ENCODE assay signal across 9 cellular contexts in the genomic region with DNA sequence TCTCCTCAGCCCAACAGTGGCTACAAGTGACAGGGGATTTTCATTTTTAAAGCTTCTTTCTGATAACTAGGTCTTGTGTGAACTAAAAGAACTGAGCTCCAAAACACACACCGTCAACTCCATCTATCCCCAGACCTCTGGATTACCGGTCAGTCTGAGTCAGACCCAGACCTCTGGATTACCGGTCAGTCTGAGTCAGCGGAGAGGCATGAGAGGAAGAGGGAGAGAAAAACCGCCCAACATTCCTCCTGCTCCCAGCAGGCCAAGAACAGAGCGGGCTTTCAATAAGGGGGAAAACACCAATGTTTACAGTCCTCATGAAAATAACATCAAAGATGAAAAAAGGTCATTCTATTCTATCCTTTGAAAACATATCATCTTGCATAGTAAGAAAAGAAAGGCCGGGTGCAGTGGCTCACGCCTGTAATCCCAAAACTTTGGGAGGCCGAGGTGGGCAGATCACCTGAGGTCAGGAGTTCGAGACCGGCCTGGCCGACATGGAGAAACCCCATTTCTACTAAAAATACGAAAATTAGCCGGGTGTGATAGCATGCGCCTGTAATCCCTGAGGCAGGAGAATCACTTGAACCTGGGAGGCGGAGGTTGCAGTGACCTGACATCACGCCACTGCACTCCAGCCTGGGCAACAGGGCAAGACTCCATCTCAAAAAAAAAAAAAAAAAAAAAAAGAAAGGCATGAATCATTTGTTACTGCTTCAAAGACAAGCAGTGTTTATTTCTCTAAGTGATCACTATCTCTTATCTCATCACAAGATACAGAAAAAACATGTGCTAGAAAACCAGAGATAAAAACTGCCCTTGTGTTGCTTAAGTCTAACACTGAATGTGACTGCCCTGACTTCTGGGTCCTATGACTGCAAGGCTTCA. TPM values are rescaled to one million over a fixed set of nuclear protein-coding genes. Genes with fewer than 3 reads are reported as not detected.
DNase-seq lines count a peak whose midpoint lies in the region; TF ChIP-seq lines count a peak whose summit lies in the region.
"Had no signal": no experiment of that assay in that cellular context is flagged by ENCODE, and none has a peak within 500 bp of the region (broad histone marks: within the 10 kb centered on the region; RNA-seq: fewer than 3 reads in every experiment).

No MANE protein-coding gene starts in this region.

- H3K27ac Mint-ChIP-seq in CD4-positive, alpha-beta memory T cell, result peak overlapping the region; percentile 81 to 97 (median 88)

- H3K4me1 Mint-ChIP-seq in CD4-positive, alpha-beta memory T cell, result peaks cover 63 to 85% (median 73%) of the 10 kb centered on the region in 4 donors

- H3K36me3 ChIP-seq in CD4-positive, alpha-beta memory T cell (ENCODE audit: insufficient read depth, low read length), result peaks cover 5% of the 10 kb centered on the region
- H3K36me3 ChIP-seq in OCI-LY7 (ENCODE audit: insufficient read depth, low read length), result peaks cover 4% of the 10 kb centered on the region; the same call in 1 of the 2 replicates
- H3K36me3 ChIP-seq in muscle layer of colon (ENCODE audit: insufficient read depth, low read length), result peaks cover 4% of the 10 kb centered on the region

- CTCF ChIA-PET in CD4-positive, alpha-beta memory T cell (lab: Charles Lee; ENCODE audit: partially characterized antibody), result interaction anchor here (1.0 kb wide), 1 partner anchor 24 kb away, joined by 3 read pairs; no protein-coding TSS in a partner anchor
- CTCF ChIA-PET in OCI-LY7 (lab: Charles Lee; ENCODE audit: unreplicated experiment), result no interaction called here

- H3K9me3 Mint-ChIP-seq in CD4-positive, alpha-beta memory T cell, result peaks cover 0 to 2% (median 0%) of the 10 kb centered on the region in 8 donors

- H3K27me3 ChIP-seq in CD4-positive, alpha-beta memory T cell (ENCODE audit: insufficient read depth, low read length), result no peaks in the 10 kb centered on the region
- no peaks in the 10 kb centered on the region for H3K27me3 ChIP-seq in muscle layer of colon (ENCODE audit: control insufficient read depth in 1 of 2, insufficient read depth in 2 of 2, low read length in 2 of 2)

- no peaks in the 10 kb centered on the region for H3K27me3 Mint-ChIP-seq in CD4-positive, alpha-beta memory T cell

- H3K79me2 ChIP-seq in OCI-LY7 (ENCODE audit: insufficient read depth, low read depth, low read length), result peaks cover 34% of the 10 kb centered on the region; the same call in 1 of the 2 replicates

- no peak for TF ChIP-seq CTCF in OCI-LY7 (conservative IDR thresholded peaks at IDR 0.05; ENCODE audit: low read length)

- DNase-seq in CD4-positive, alpha-beta memory T cell, result peak in 4 of 5 donors; percentile 46 to 60 (median 52)
- DNase-seq in OCI-LY7 (ENCODE audit: low spot score), result no peak
- peak; percentile 91 for DNase-seq in dedifferentiated amniotic fluid mesenchymal stem cell (ENCODE audit: extremely low spot score)
- DNase-seq in NCI-H524 treated with DMSO at 0.1 percent for 48 hours (lab: John Stamatoyannopoulos, UW), result no peak
- DNase-seq in NCI-H69 (lab: John Stamatoyannopoulos, UW), result no peak
- no peak for DNase-seq in DMS114 treated with DMSO at 0.1 percent for 48 hours (lab: John Stamatoyannopoulos, UW; ENCODE audit: unreplicated experiment)
- DNase-seq in NCI-H446 (lab: John Stamatoyannopoulos, UW), result no peak

- no peak overlapping the region for H2AFZ ChIP-seq in OCI-LY7 (ENCODE audit: low read length)

- H3K4me1 ChIP-seq in CD4-positive, alpha-beta memory T cell (ENCODE audit: insufficient read depth, low read length), result peaks cover 80% of the 10 kb centered on the region
- H3K4me1 ChIP-seq in OCI-LY7 (ENCODE audit: insufficient read depth, low read length, poor library complexity, severe bottlenecking) (peaks cover 35% of the 10 kb centered on the region), muscle layer of colon (ENCODE audit: insufficient read depth, low read length) (peaks cover 72% of the 10 kb centered on the region)

- H3K4me3 ChIP-seq in CD4-positive, alpha-beta memory T cell (ENCODE audit: low read length in 2 of 2), result no peak overlapping the region
- no peak overlapping the region for H3K4me3 ChIP-seq in OCI-LY7 (ENCODE audit: low read depth, low read length, poor library complexity, severe bottlenecking)
- H3K4me3 ChIP-seq in muscle layer of colon (ENCODE audit: low read depth in 1 of 2, low read length in 2 of 2), result peak overlapping the region in 1 of 2 donors; percentile 83

- POLR2A ChIA-PET in CD4-positive, alpha-beta memory T cell (lab: Charles Lee; ENCODE audit: partially characterized antibody), result no interaction called here
- POLR2A ChIA-PET in OCI-LY7 (lab: Charles Lee), result no interaction called here

- intact Hi-C loops in CD4-positive, alpha-beta memory T cell (cut with micrococcal nuclease), result loop anchor here (5.0 kb wide), 1 partner anchor 42 kb away; no protein-coding TSS in a partner anchor
- intact Hi-C loops in OCI-LY7 (cut with micrococcal nuclease; ENCODE audit: unreplicated experiment), result no loop called here

- H3K9me2 ChIP-seq in OCI-LY7 (ENCODE audit: insufficient read depth, low read length), result no peaks in the 10 kb centered on the region

- H3K9ac ChIP-seq in muscle layer of colon (ENCODE audit: low read length), result peak overlapping the region; percentile 41

- peaks cover 12% of the 10 kb centered on the region; the same call in 1 of the 2 replicates for H4K20me1 ChIP-seq in OCI-LY7 (ENCODE audit: insufficient read depth, low read length)

- peak overlapping the region; percentile 76 for H3K27ac ChIP-seq in CD4-positive, alpha-beta memory T cell (ENCODE audit: low read depth, low read length)
- H3K27ac ChIP-seq in OCI-LY7 (ENCODE audit: low read depth, low read length, poor library complexity, severe bottlenecking), result no peak overlapping the region
- H3K27ac ChIP-seq in muscle layer of colon (ENCODE audit: low read depth, low read length), result peak overlapping the region; percentile 69
- H3K27ac ChIP-seq: HL-60 had no signal

- no peaks in the 10 kb centered on the region for H3K9me3 ChIP-seq in CD4-positive, alpha-beta memory T cell (ENCODE audit: control insufficient read depth in 1 of 2, low read length in 2 of 2)
- H3K9me3 ChIP-seq in OCI-LY7 (ENCODE audit: low read length) (no peaks in the 10 kb centered on the region), muscle layer of colon (ENCODE audit: low read length) (no peaks in the 10 kb centered on the region)

- H3K4me3 Mint-ChIP-seq in CD4-positive, alpha-beta memory T cell, result peak overlapping the region; percentile 62 to 97 (median 89)

- BruUV-seq in OCI-LY7 (replicated peaks; lab: Mats Ljungman, UMichigan), result TSS peak; percentile 36

- peaks cover 6 to 33% of the 10 kb centered on the region in 2 donors for H3K36me3 Mint-ChIP-seq in CD4-positive, alpha-beta memory T cell

- no peak overlapping the region for H3K4me2 ChIP-seq in OCI-LY7 (ENCODE audit: low read length)

RNA-seq across cellular contexts. Expression of a gene that starts 3.4 kb away (rescaled TPM):
- 100 to 1,000 TPM in 1 of 2 experiments, 10 to 100 TPM in 1; 98.7 to 110 TPM for total RNA-seq in CD4-positive, alpha-beta memory T cell
- 10 to 100 TPM; 84.8 to 92.4 TPM for polyA plus RNA-seq in CD4-positive, alpha-beta memory T cell
- total RNA-seq in OCI-LY7 (2014; rRNA removed; shearing (Covaris generic)), result 38.3 and 38.9 TPM in 2 replicates
- 56.3 and 58.1 TPM in 2 replicates for total RNA-seq in OCI-LY7 (2022)

RNA-seq across cellular contexts. Expression of a gene that starts 50.6 kb away (rescaled TPM):
- 100 to 1,000 TPM; 278 to 291 TPM for total RNA-seq in CD4-positive, alpha-beta memory T cell
- polyA plus RNA-seq in CD4-positive, alpha-beta memory T cell, result 100 to 1,000 TPM; 538 to 575 TPM
- 4.2 and 11.6 TPM in 2 replicates for total RNA-seq in OCI-LY7 (2014; rRNA removed; shearing (Covaris generic))
- total RNA-seq in OCI-LY7 (2022), result 60.8 and 78.9 TPM in 2 replicates

RNA-seq across cellular contexts. Expression of a gene that starts 52.2 kb away (rescaled TPM):
- 10 to 100 TPM; 36.3 to 37.3 TPM for total RNA-seq in CD4-positive, alpha-beta memory T cell
- 10 to 100 TPM; 74.9 to 99.7 TPM for polyA plus RNA-seq in CD4-positive, alpha-beta memory T cell
- total RNA-seq in OCI-LY7 (2014; rRNA removed; shearing (Covaris generic)), result 59.5 and 60.3 TPM in 2 replicates
- total RNA-seq in OCI-LY7 (2022), result 85.5 and 94.6 TPM in 2 replicates

Comparison
In these comparisons a context has a peak if more than half of its experiments do, and no peak if none do; other contexts are left out.
1. DNase-seq: peak in CD4-positive, alpha-beta memory T cell (4 of 5) and dedifferentiated amniotic fluid mesenchymal stem cell (single experiment); none in OCI-LY7 (single experiment), NCI-H524 treated with DMSO at 0.1 percent for 48 hours (single experiment), NCI-H69 (single experiment), DMS114 treated with DMSO at 0.1 percent for 48 hours (single experiment) and NCI-H446 (0 of 2).